Comparison of ENCODE assay signal across 11 cellular contexts in the genomic region with DNA sequence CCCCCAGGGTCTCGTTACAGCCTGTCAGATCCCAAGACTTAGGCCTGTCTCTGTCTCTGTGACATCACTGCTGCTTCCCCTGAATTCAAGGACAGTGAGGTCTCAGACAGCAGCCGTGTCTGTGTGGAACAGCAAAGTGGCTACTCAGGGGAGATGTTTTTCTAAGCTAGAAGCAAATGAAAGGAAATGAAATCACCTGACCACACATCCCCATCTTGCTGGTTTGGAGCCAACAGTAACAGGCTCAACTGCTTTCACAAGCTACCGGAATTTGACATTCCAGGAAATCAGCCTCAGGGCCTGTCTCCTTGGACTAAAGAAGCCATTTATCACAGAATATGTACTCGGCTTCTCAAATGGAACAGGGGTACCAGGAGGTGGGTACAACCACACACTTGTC.
DNase-seq lines count a peak whose midpoint lies in the region; ATAC-seq, FAIRE-seq and TF ChIP-seq lines count a peak whose summit lies in the region.
"Had no signal": no experiment of that assay in that cellular context is flagged by ENCODE, and none has a peak within 500 bp of the region (broad histone marks: within the 10 kb centered on the region; RNA-seq: fewer than 3 reads in every experiment).

No MANE protein-coding gene starts in this region.

- no peak for TF ChIP-seq RAD21 in HepG2 (CRISPR knock-in tag; IDR thresholded peaks at IDR 0.05)

- CTCF ChIA-PET in HepG2 (lab: Yijun Ruan, JAX; ENCODE audit: low intra/inter-chr PET ratio, low total read pairs): no interaction called here

- H3K4me1 ChIP-seq in right lobe of liver (no peaks in the 10 kb centered on the region), HepG2 (ENCODE audit: insufficient read depth, low read length) (no peaks in the 10 kb centered on the region), breast epithelium (peaks cover 0 to 4% of the 10 kb centered on the region in 2 donors), left lung (peaks cover 0 to 24% of the 10 kb centered on the region in 2 donors), uterus (no peaks in the 10 kb centered on the region), suprapubic skin (peaks cover 8% of the 10 kb centered on the region)

- H3K4me3 ChIP-seq in right lobe of liver: no peak overlapping the region
- no peak overlapping the region for H3K4me3 ChIP-seq in HepG2 (replicated peaks in 1 of 3; ENCODE audit: insufficient read depth in 1 of 3, low read depth in 2 of 3, low read length in 3 of 3)
- H3K4me3 ChIP-seq in breast epithelium: no peak overlapping the region
- H3K4me3 ChIP-seq in left lung: no peak overlapping the region
- no peak overlapping the region for H3K4me3 ChIP-seq in uterus
- H3K4me3 ChIP-seq in suprapubic skin: no peak overlapping the region
- H3K4me3 ChIP-seq: vagina had no signal

- 61% methylated on average over 3 of the region's 4 CpGs for WGBS in right lobe of liver (ENCODE audit: insufficient coverage, low coverage, low lambda C conversion rate, missing lambda C conversion rate)
- 70% methylated on average over 2 of the region's 4 CpGs for WGBS in HepG2 (ENCODE audit: low lambda C conversion rate)
- WGBS in suprapubic skin: 55% methylated on average over 4 of the region's 4 CpGs

- no peak for TF ChIP-seq CTCF in right lobe of liver (IDR thresholded peaks at IDR 0.05)
- TF ChIP-seq CTCF in HepG2 (CRISPR knock-in tag; IDR thresholded peaks at IDR 0.05): no peak
- TF ChIP-seq CTCF in breast epithelium (IDR thresholded peaks at IDR 0.05): no peak
- TF ChIP-seq CTCF in left lung (IDR thresholded peaks at IDR 0.05): no peak
- TF ChIP-seq CTCF in uterus (IDR thresholded peaks at IDR 0.05): no peak
- TF ChIP-seq CTCF in suprapubic skin (IDR thresholded peaks at IDR 0.05): no peak

- TF ChIP-seq POLR2A in right lobe of liver (IDR thresholded peaks at IDR 0.05) (no peak), HepG2 (IDR thresholded peaks at IDR 0.05; ENCODE audit: insufficient read depth in 1 of 2, low read depth in 2 of 2, low read length in 2 of 2) (no peak), breast epithelium (IDR thresholded peaks at IDR 0.05) (no peak), uterus (IDR thresholded peaks at IDR 0.05) (no peak), suprapubic skin (IDR thresholded peaks at IDR 0.05) (no peak)

- BruUV-seq in HepG2 (replicated peaks; lab: Mats Ljungman, UMichigan): no TSS peak

- POLR2A ChIA-PET in HepG2 (lab: Yijun Ruan, JAX): no interaction called here

- in situ Hi-C loops in HepG2 (cut with HindIII; ENCODE audit: extremely low pct_ligation_motif_present, low pct_unique_long_range_greater_than_20kb): no loop called here

- ATAC-seq in right lobe of liver (peak; percentile 55 to 78 (median 74)), HepG2 (no peak), left lung (peak; percentile 35)
- ATAC-seq: activated CD4-positive, alpha-beta T cell treated with anti-CD3 and anti-CD28 coated beads for 36 hours had no signal

- DNase-seq in right lobe of liver: no peak
- no peak for DNase-seq in HepG2 (ENCODE audit: low spot score)
- DNase-seq in breast epithelium (ENCODE audit: low spot score in 2 of 2): peak; percentile 82 to 89
- DNase-seq in left lung: no peak
- DNase-seq in uterus: peak in 1 of 2 donors; percentile 47
- no peak for DNase-seq in 8988T
- no peak for DNase-seq in suprapubic skin (ENCODE audit: low spot score in 2 of 2)
- no peak for DNase-seq in SW480 (ENCODE audit: low spot score)
- DNase-seq: activated CD4-positive, alpha-beta T cell treated with anti-CD3 and anti-CD28 coated beads for 36 hours; DMS79 treated with DMSO at 0.1 percent for 48 hours had no signal

- H4K20me1 ChIP-seq in HepG2 (ENCODE audit: insufficient read depth, low read length): no peaks in the 10 kb centered on the region

- H3K36me3 ChIP-seq in right lobe of liver (peaks cover 0 to 65% (median 15%) of the 10 kb centered on the region in 4 donors), HepG2 (replicated peaks in 1 of 2; ENCODE audit: control insufficient read depth in 1 of 2, insufficient read depth in 2 of 2, low read length in 2 of 2) (peaks cover 0 to 2% of the 10 kb centered on the region in 2 experiments; a peak in 1 of 5 replicates), breast epithelium (no peaks in the 10 kb centered on the region), left lung (peaks cover 0 to 98% of the 10 kb centered on the region in 2 donors), uterus (no peaks in the 10 kb centered on the region), suprapubic skin (peaks cover 59% of the 10 kb centered on the region)

- intact Hi-C loops in right lobe of liver (cut with DNase I): no loop called here
- intact Hi-C loops in HepG2 (cut with micrococcal nuclease; ENCODE audit: unreplicated experiment): no loop called here
- intact Hi-C loops in breast epithelium (cut with DNase I; ENCODE audit: low total_unique reads): no loop called here
- intact Hi-C loops in left lung (cut with DNase I): no loop called here
- intact Hi-C loops in uterus (cut with DNase I; ENCODE audit: low total_unique reads): no loop called here

- H2AFZ ChIP-seq in HepG2 (ENCODE audit: low read length): no peak overlapping the region

- TF ChIP-seq EP300 in HepG2 (IDR thresholded peaks at IDR 0.05; ENCODE audit: low read depth in 2 of 2, low read length in 2 of 2) (no peak), HepG2 (CRISPR knock-in tag; IDR thresholded peaks at IDR 0.05; ENCODE audit: borderline replicate concordance) (no peak), suprapubic skin (IDR thresholded peaks at IDR 0.05) (no peak)

- no peak for FAIRE-seq in HepG2 (lab: Jason Lieb, UNC)

- no peak overlapping the region for H3K9ac ChIP-seq in HepG2 (ENCODE audit: insufficient read depth, low read depth, low read length)

- H3K27ac ChIP-seq in right lobe of liver (peak overlapping the region in 2 of 3 donors; percentile 40 to 43), HepG2 (ENCODE audit: extremely low read length, insufficient read depth, low read length) (no peak overlapping the region), breast epithelium (peak overlapping the region; percentile 59 to 85), left lung (peak overlapping the region; percentile 50 to 76), uterus (peak overlapping the region; percentile 24 to 33), suprapubic skin (no peak overlapping the region)
- H3K27ac ChIP-seq: vagina had no signal

- H3K9me3 ChIP-seq in right lobe of liver (no peaks in the 10 kb centered on the region), HepG2 (ENCODE audit: low read length) (no peaks in the 10 kb centered on the region), breast epithelium (no peaks in the 10 kb centered on the region), left lung (peaks cover 0 to 2% of the 10 kb centered on the region in 2 donors), uterus (no peaks in the 10 kb centered on the region), suprapubic skin (no peaks in the 10 kb centered on the region)
- H3K9me3 ChIP-seq: vagina had no signal

- H3K79me2 ChIP-seq in HepG2 (ENCODE audit: insufficient read depth, low read length): no peaks in the 10 kb centered on the region

- H3K4me2 ChIP-seq in HepG2 (ENCODE audit: low read depth, low read length): no peak overlapping the region

- no peaks in the 10 kb centered on the region for H3K27me3 ChIP-seq in right lobe of liver
- H3K27me3 ChIP-seq in HepG2 (ENCODE audit: control insufficient read depth in 1 of 2, insufficient read depth in 2 of 2, low read length in 2 of 2): no peaks in the 10 kb centered on the region
- H3K27me3 ChIP-seq in breast epithelium: no peaks in the 10 kb centered on the region
- H3K27me3 ChIP-seq in left lung: no peaks in the 10 kb centered on the region
- no peaks in the 10 kb centered on the region for H3K27me3 ChIP-seq in uterus
- H3K27me3 ChIP-seq in suprapubic skin: no peaks in the 10 kb centered on the region
- H3K27me3 ChIP-seq: vagina had no signal

TF ChIP-seq in HepG2, 621 proteins besides CTCF, POLR2A, EP300 and RAD21 (continues in another document):
- TF ChIP-seq, protein P1, sequence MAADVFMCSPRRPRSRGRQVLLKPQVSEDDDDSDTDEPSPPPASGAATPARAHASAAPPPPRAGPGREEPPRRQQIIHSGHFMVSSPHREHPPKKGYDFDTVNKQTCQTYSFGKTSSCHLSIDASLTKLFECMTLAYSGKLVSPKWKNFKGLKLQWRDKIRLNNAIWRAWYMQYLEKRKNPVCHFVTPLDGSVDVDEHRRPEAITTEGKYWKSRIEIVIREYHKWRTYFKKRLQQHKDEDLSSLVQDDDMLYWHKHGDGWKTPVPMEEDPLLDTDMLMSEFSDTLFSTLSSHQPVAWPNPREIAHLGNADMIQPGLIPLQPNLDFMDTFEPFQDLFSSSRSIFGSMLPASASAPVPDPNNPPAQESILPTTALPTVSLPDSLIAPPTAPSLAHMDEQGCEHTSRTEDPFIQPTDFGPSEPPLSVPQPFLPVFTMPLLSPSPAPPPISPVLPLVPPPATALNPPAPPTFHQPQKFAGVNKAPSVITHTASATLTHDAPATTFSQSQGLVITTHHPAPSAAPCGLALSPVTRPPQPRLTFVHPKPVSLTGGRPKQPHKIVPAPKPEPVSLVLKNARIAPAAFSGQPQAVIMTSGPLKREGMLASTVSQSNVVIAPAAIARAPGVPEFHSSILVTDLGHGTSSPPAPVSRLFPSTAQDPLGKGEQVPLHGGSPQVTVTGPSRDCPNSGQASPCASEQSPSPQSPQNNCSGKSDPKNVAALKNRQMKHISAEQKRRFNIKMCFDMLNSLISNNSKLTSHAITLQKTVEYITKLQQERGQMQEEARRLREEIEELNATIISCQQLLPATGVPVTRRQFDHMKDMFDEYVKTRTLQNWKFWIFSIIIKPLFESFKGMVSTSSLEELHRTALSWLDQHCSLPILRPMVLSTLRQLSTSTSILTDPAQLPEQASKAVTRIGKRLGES (CRISPR knock-in tag; IDR thresholded peaks at IDR 0.05; ENCODE audit: borderline replicate concordance): no peak
- TF ChIP-seq, protein P2, sequence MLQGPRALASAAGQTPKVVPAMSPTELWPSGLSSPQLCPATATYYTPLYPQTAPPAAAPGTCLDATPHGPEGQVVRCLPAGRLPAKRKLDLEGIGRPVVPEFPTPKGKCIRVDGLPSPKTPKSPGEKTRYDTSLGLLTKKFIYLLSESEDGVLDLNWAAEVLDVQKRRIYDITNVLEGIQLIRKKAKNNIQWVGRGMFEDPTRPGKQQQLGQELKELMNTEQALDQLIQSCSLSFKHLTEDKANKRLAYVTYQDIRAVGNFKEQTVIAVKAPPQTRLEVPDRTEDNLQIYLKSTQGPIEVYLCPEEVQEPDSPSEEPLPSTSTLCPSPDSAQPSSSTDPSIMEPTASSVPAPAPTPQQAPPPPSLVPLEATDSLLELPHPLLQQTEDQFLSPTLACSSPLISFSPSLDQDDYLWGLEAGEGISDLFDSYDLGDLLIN (CRISPR knock-in tag; IDR thresholded peaks at IDR 0.05; ENCODE audit: borderline replicate concordance): no peak
- TF ChIP-seq BRCA1 (CRISPR knock-in tag; IDR thresholded peaks at IDR 0.05): no peak
- TF ChIP-seq MBNL3 (CRISPR knock-in tag; conservative IDR thresholded peaks at IDR 0.05): no peak
- no peak for TF ChIP-seq ZNF446 (CRISPR knock-in tag; IDR thresholded peaks at IDR 0.05)
- TF ChIP-seq PTBP1 (IDR thresholded peaks at IDR 0.05; ENCODE audit: low read depth, low read length, poor library complexity, severe bottlenecking): no peak
- no peak for TF ChIP-seq NFKB2 (CRISPR knock-in tag; IDR thresholded peaks at IDR 0.05; ENCODE audit: borderline replicate concordance)
- TF ChIP-seq SOX5 (CRISPR knock-in tag; IDR thresholded peaks at IDR 0.05; ENCODE audit: borderline replicate concordance): no peak
- no peak for TF ChIP-seq ATF1 (CRISPR knock-in tag; IDR thresholded peaks at IDR 0.05)

Comparison
In these comparisons a context has a peak if more than half of its experiments do, and no peak if none do; other contexts are left out.
1. H3K27ac ChIP-seq: peak in right lobe of liver (2 of 3), breast epithelium (2 of 2), left lung (2 of 2) and uterus (2 of 2); none in HepG2 (single experiment) and suprapubic skin (single experiment).
2. DNase-seq: peak in breast epithelium (2 of 2); none in right lobe of liver (0 of 3), HepG2 (single experiment), left lung (0 of 2), 8988T (single experiment), suprapubic skin (0 of 2) and SW480 (single experiment).